ENCODE assay signal across 24 cellular contexts in genomic region chr1:11428789-11429188, GRCh38. TPM values are rescaled to one million over a fixed set of nuclear protein-coding genes. Genes with fewer than 3 reads are reported as not detected.
"Had no signal": no experiment of that assay in that cellular context is flagged by ENCODE, and none has a peak within 500 bp of the region (broad histone marks: within the 10 kb centered on the region; RNA-seq: fewer than 3 reads in every experiment).

No MANE protein-coding gene starts in this region.

- H3K9ac ChIP-seq: KMS-11 had no signal

- H3K27me3 ChIP-seq: Peyer's patch had no signal

- H3K4me3 ChIP-seq: K562, Peyer's patch, SJCRH30 had no signal

- H3K4me2 ChIP-seq: KMS-11 had no signal

- DNase-seq: Kasumi-1, MM.1S, NCI-H1092 treated with DMSO at 0.1 percent for 48 hours, NCI-H1436, NCI-H187, NCI-H2029, NCI-H2081 treated with DMSO at 0.1 percent for 48 hours, NCI-H2171, NCI-H226, NCI-H446, NCI-H510A, NCI-H524 treated with DMSO at 0.1 percent for 48 hours, NCI-H69, NCI-H774, PC-3, Peyer's patch, SHP77 treated with DMSO at 0.1 percent for 48 hours, SJCRH30 had no signal

- H3K4me1 ChIP-seq: Peyer's patch, SJCRH30 had no signal

- H3K36me3 Mint-ChIP-seq: IgD-negative memory B cell had no signal

- H3K27me3 Mint-ChIP-seq: IgD-negative memory B cell had no signal

- FAIRE-seq: HTR-8/SVneo, K562 had no signal

- H3K27ac ChIP-seq: HL-60, KMS-11, Peyer's patch, SJCRH30 had no signal

- H3K36me3 ChIP-seq: Peyer's patch, SJCRH30 had no signal

- H3K9me3 ChIP-seq: Peyer's patch, SJCRH30 had no signal

- H3K27ac Mint-ChIP-seq: IgD-negative memory B cell had no signal

- H3K4me3 Mint-ChIP-seq: IgD-negative memory B cell had no signal

- H3K4me1 Mint-ChIP-seq: IgD-negative memory B cell had no signal

RNA-seq across cellular contexts. Expression of gene DISP3, which starts 50.2 kb away (rescaled TPM):
- total RNA-seq: RPMI7951 had no signal
- polyA plus RNA-seq: IgD-negative memory B cell had no signal
